ENCODE assay signal across 8 cellular contexts in the genomic region with DNA sequence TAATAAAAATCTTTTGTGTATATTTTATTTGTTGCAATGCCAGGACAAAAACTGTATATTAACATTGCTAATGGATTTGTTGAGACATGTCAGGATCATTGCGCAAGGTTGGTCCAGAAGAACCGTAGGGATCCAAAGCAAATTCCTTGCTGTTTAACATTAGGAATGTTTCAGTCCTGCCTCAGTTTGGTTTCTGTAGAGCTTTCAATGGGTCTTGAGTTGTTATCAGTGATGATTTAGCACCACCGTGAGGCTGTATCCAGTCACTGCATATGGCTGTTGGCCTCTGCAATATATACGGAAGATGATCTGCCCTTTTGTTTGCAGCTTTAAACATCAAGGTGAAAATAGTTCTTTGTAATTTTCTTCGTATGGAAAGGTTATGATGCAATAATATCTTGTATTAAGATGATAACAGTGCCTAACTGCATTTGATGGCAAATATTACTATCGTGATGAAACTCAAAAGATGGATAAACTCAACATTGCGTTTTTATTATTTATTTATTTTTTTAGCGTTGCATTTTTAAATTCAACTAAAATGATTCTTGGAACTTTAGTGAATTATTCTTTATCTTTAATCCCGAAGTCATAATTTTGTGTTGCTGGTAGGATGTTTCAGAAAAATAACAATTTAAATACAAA.
DNase-seq lines count a peak whose midpoint lies in the region; ATAC-seq and TF ChIP-seq lines count a peak whose summit lies in the region.

No MANE protein-coding gene starts in this region.

- peaks cover 12% of the 10 kb centered on the region for H3K4me1 Mint-ChIP-seq in activated CD4-positive, alpha-beta T cell treated with anti-CD3 and anti-CD28 coated beads for 36 hours
- peaks cover 12 to 20% (median 15%) of the 10 kb centered on the region in 7 donors for H3K4me1 Mint-ChIP-seq in naive thymus-derived CD4-positive, alpha-beta T cell

- CTCF ChIA-PET in activated CD4-positive, alpha-beta T cell treated with anti-CD3 and anti-CD28 coated beads for 36 hours (lab: Charles Lee): interaction anchor here (0.6 to 1.5 kb wide), 13 partner anchors 8 to 1112 kb away, joined by 3 to 5 read pairs (median 3); no protein-coding TSS in a partner anchor
- CTCF ChIA-PET in naive thymus-derived CD4-positive, alpha-beta T cell (lab: Charles Lee): no interaction called here

- H3K4me3 ChIP-seq in fibroblast of lung (replicated peaks in 1 of 4; ENCODE audit: control extremely low read depth in 1 of 4, insufficient read depth in 1 of 4, low read depth in 3 of 4, low read length in 4 of 4): no peak overlapping the region
- no peak overlapping the region for H3K4me3 ChIP-seq in naive thymus-derived CD4-positive, alpha-beta T cell (ENCODE audit: low read length)

- no peak overlapping the region for H3K9ac ChIP-seq in fibroblast of lung (ENCODE audit: insufficient read depth, low read length)

- no peak overlapping the region for H3K27ac ChIP-seq in fibroblast of lung (ENCODE audit: insufficient read depth, low read length)
- no peak overlapping the region for H3K27ac ChIP-seq in naive thymus-derived CD4-positive, alpha-beta T cell (ENCODE audit: low read depth, low read length)

- in situ Hi-C loops in GM13976 (cut with MboI; ENCODE audit: low sequenced_read_pairs, unreplicated experiment): loop anchor here (25.0 kb wide), 1 partner anchor 1048 kb away; no protein-coding TSS in a partner anchor

- peak; percentile 83 for TF ChIP-seq CTCF in GM13976 (IDR thresholded peaks at IDR 0.05; ENCODE audit: borderline replicate concordance, control extremely low read depth, extremely low read depth, insufficient read depth, missing control alignments)
- TF ChIP-seq CTCF in fibroblast of lung (conservative IDR thresholded peaks at IDR 0.05 in 1 of 2, IDR thresholded peaks at IDR 0.05 in 1 of 2; ENCODE audit: low read depth in 1 of 2, low read length in 2 of 2): peak; percentile 93 to 94

- no peaks in the 10 kb centered on the region for H3K9me3 Mint-ChIP-seq in activated CD4-positive, alpha-beta T cell treated with anti-CD3 and anti-CD28 coated beads for 36 hours (ENCODE audit: low read depth)
- H3K9me3 Mint-ChIP-seq in naive thymus-derived CD4-positive, alpha-beta T cell: no peaks in the 10 kb centered on the region

- peak; percentile 83 for ATAC-seq in HG03095 (IDR thresholded peaks at IDR 0.05; ENCODE audit: unreplicated experiment)
- ATAC-seq in activated CD4-positive, alpha-beta T cell treated with anti-CD3 and anti-CD28 coated beads for 36 hours: no peak
- ATAC-seq in naive thymus-derived CD4-positive, alpha-beta T cell: peak; percentile 55

- no peaks in the 10 kb centered on the region for H3K36me3 ChIP-seq in fibroblast of lung (ENCODE audit: control insufficient read depth, insufficient read depth, low read length)
- H3K36me3 ChIP-seq in naive thymus-derived CD4-positive, alpha-beta T cell (ENCODE audit: control insufficient read depth in 2 of 3, insufficient read depth in 3 of 3, low read length in 3 of 3): no peaks in the 10 kb centered on the region

- H3K9me3 ChIP-seq in fibroblast of lung (ENCODE audit: control insufficient read depth, insufficient read depth, low read depth, low read length): no peaks in the 10 kb centered on the region
- no peaks in the 10 kb centered on the region for H3K9me3 ChIP-seq in naive thymus-derived CD4-positive, alpha-beta T cell (ENCODE audit: control insufficient read depth in 2 of 3, low read length in 3 of 3)

- no peaks in the 10 kb centered on the region for H3K27me3 Mint-ChIP-seq in activated CD4-positive, alpha-beta T cell treated with anti-CD3 and anti-CD28 coated beads for 36 hours
- no peaks in the 10 kb centered on the region for H3K27me3 Mint-ChIP-seq in naive thymus-derived CD4-positive, alpha-beta T cell

- H3K4me1 ChIP-seq in fibroblast of lung (ENCODE audit: control insufficient read depth, extremely low read depth, insufficient read depth, low read length): peaks cover 5% of the 10 kb centered on the region
- no peaks in the 10 kb centered on the region for H3K4me1 ChIP-seq in naive thymus-derived CD4-positive, alpha-beta T cell (ENCODE audit: control insufficient read depth in 2 of 2, insufficient read depth in 2 of 2, low read length in 2 of 2)

- no peak overlapping the region for H3K27ac Mint-ChIP-seq in activated CD4-positive, alpha-beta T cell treated with anti-CD3 and anti-CD28 coated beads for 36 hours
- no peak overlapping the region for H3K27ac Mint-ChIP-seq in naive thymus-derived CD4-positive, alpha-beta T cell

- no peak overlapping the region for H3K4me2 ChIP-seq in fibroblast of lung (ENCODE audit: extremely low read depth, insufficient read depth, low read length)

- no peaks in the 10 kb centered on the region for H4K20me1 ChIP-seq in fibroblast of lung (ENCODE audit: control insufficient read depth, extremely low read depth, insufficient read depth, low read length)

- H3K27me3 ChIP-seq in fibroblast of lung (ENCODE audit: control insufficient read depth, insufficient read depth, low read length): no peaks in the 10 kb centered on the region
- H3K27me3 ChIP-seq in naive thymus-derived CD4-positive, alpha-beta T cell (ENCODE audit: control insufficient read depth in 2 of 2, insufficient read depth in 2 of 2, low read length in 2 of 2): no peaks in the 10 kb centered on the region

- POLR2A ChIA-PET in activated CD4-positive, alpha-beta T cell treated with anti-CD3 and anti-CD28 coated beads for 36 hours (lab: Charles Lee): no interaction called here
- POLR2A ChIA-PET in naive thymus-derived CD4-positive, alpha-beta T cell (lab: Charles Lee): no interaction called here

- DNase-seq in AG08396 (ENCODE audit: low spot score) (peak; percentile 66), GM13976 (ENCODE audit: low spot score) (peak; percentile 45), NCI-H2196 (lab: John Stamatoyannopoulos, UW; ENCODE audit: unreplicated experiment) (peak; percentile 66), fibroblast of lung (ENCODE audit: low read depth in 2 of 2) (peak; percentile 76 to 87), activated gamma-delta T cell treated with Interleukin-2 at 50 U/mL for 16 hours (no peak)
- DNase-seq in activated CD4-positive, alpha-beta T cell treated with anti-CD3 and anti-CD28 coated beads for 36 hours: peak; percentile 52
- DNase-seq in naive thymus-derived CD4-positive, alpha-beta T cell: peak in 4 of 9 donors; percentile 7 to 28 (median 10)

- H3K79me2 ChIP-seq in fibroblast of lung (ENCODE audit: control insufficient read depth, insufficient read depth, low read length): no peaks in the 10 kb centered on the region

- H3K36me3 Mint-ChIP-seq in activated CD4-positive, alpha-beta T cell treated with anti-CD3 and anti-CD28 coated beads for 36 hours (ENCODE audit: low read depth): no peaks in the 10 kb centered on the region
- peaks cover 0 to 3% (median 0%) of the 10 kb centered on the region in 5 donors for H3K36me3 Mint-ChIP-seq in naive thymus-derived CD4-positive, alpha-beta T cell

- intact Hi-C loops in activated CD4-positive, alpha-beta T cell treated with anti-CD3 and anti-CD28 coated beads for 36 hours (cut with DNase I, micrococcal nuclease): loop anchor here (1.0 to 10.0 kb wide), 5 partner anchors 303 to 1050 kb away; no protein-coding TSS in a partner anchor
- intact Hi-C loops in naive thymus-derived CD4-positive, alpha-beta T cell (cut with micrococcal nuclease): loop anchor here (1.0 to 10.0 kb wide), 4 partner anchors 308 to 634 kb away; partner anchors contain the start of gene ARHGAP5 (in 1 of the 2)

- H3K4me3 Mint-ChIP-seq in activated CD4-positive, alpha-beta T cell treated with anti-CD3 and anti-CD28 coated beads for 36 hours: no peak overlapping the region
- no peak overlapping the region for H3K4me3 Mint-ChIP-seq in naive thymus-derived CD4-positive, alpha-beta T cell

- no peak overlapping the region for H2AFZ ChIP-seq in fibroblast of lung (ENCODE audit: low read length)
